In genomic region chr16:67882374-67883145, GRCh38 we compare ENCODE assay signal across 17 cellular contexts. TPM values are rescaled to one million over a fixed set of nuclear protein-coding genes. Genes with fewer than 3 reads are reported as not detected.
DNase-seq lines count a peak whose midpoint lies in the region; ATAC-seq and TF ChIP-seq lines count a peak whose summit lies in the region.
"Had no signal": no experiment of that assay in that cellular context is flagged by ENCODE, and none has a peak within 500 bp of the region (broad histone marks: within the 10 kb centered on the region; RNA-seq: fewer than 3 reads in every experiment).

No MANE protein-coding gene starts in this region.

- no peaks in the 10 kb centered on the region for H3K27me3 Mint-ChIP-seq in activated CD4-positive, alpha-beta memory T cell treated with anti-CD3 and anti-CD28 coated beads for 36 hours
- no peaks in the 10 kb centered on the region for H3K27me3 Mint-ChIP-seq in effector memory CD8-positive, alpha-beta T cell
- H3K27me3 Mint-ChIP-seq: activated naive CD8-positive, alpha-beta T cell; naive thymus-derived CD8-positive, alpha-beta T cell had no signal

- H3K27me3 ChIP-seq in adrenal gland, result no peaks in the 10 kb centered on the region
- no peaks in the 10 kb centered on the region for H3K27me3 ChIP-seq in left ventricle myocardium inferior (ENCODE audit: low read depth)

- 54 to 73% (median 68%) methylated on average over 10 to 18 of the region's 18 CpGs for WGBS in adrenal gland, 4 donors

- peaks cover 0 to 72% of the 10 kb centered on the region in 2 donors for H3K36me3 ChIP-seq in adrenal gland (replicated peaks in 1 of 2)
- H3K36me3 ChIP-seq in left ventricle myocardium inferior, result peaks cover 69% of the 10 kb centered on the region

- TF ChIP-seq CTCF in adrenal gland (IDR thresholded peaks at IDR 0.05), result peak in 2 of 6 experiments; percentile 2 to 13
- no peak for TF ChIP-seq CTCF in left ventricle myocardium inferior (IDR thresholded peaks at IDR 0.05; ENCODE audit: borderline replicate concordance)

- no peak overlapping the region for H3K4me3 Mint-ChIP-seq in activated CD4-positive, alpha-beta memory T cell treated with anti-CD3 and anti-CD28 coated beads for 36 hours
- H3K4me3 Mint-ChIP-seq in effector memory CD8-positive, alpha-beta T cell, result no peak overlapping the region
- H3K4me3 Mint-ChIP-seq: activated naive CD8-positive, alpha-beta T cell; naive thymus-derived CD8-positive, alpha-beta T cell had no signal

- POLR2A ChIA-PET in activated CD4-positive, alpha-beta memory T cell treated with anti-CD3 and anti-CD28 coated beads for 36 hours (lab: Charles Lee), result interaction anchor here (1.0 to 2.6 kb wide), 3 partner anchors 48 to 54 kb away, joined by 3 to 9 read pairs (median 5); partner anchors contain the start of gene PSMB10

- H3K4me3 ChIP-seq in adrenal gland (no peak overlapping the region), left ventricle myocardium inferior (peak overlapping the region; percentile 29)
- H3K4me3 ChIP-seq: HAP-1 had no signal

- peak in 1 of 2 donors; percentile 14 for TF ChIP-seq POLR2A in adrenal gland (IDR thresholded peaks at IDR 0.05)

- H3K27ac Mint-ChIP-seq in activated CD4-positive, alpha-beta memory T cell treated with anti-CD3 and anti-CD28 coated beads for 36 hours, result no peak overlapping the region
- H3K27ac Mint-ChIP-seq in effector memory CD8-positive, alpha-beta T cell, result peak overlapping the region in 1 of 2 donors; percentile 88
- H3K27ac Mint-ChIP-seq: activated naive CD8-positive, alpha-beta T cell had no signal

- intact Hi-C loops in adrenal gland (cut with DNase I), result loop anchor here (5.0 kb wide), 1 partner anchor 45 kb away; no protein-coding TSS in a partner anchor
- intact Hi-C loops in left ventricle myocardium inferior (cut with micrococcal nuclease), result no loop called here
- intact Hi-C loops in activated CD4-positive, alpha-beta memory T cell treated with anti-CD3 and anti-CD28 coated beads for 36 hours (cut with micrococcal nuclease), result loop anchor here (1.0 to 5.0 kb wide), 2 partner anchors 46 to 160 kb away; no protein-coding TSS in a partner anchor

- no peak for ATAC-seq in effector memory CD8-positive, alpha-beta T cell (replicated peaks)
- no peak for ATAC-seq in GM21423 (IDR thresholded peaks at IDR 0.05; ENCODE audit: unreplicated experiment)

- H3K27ac ChIP-seq in adrenal gland, result peak overlapping the region in 4 of 5 donors; percentile 58 to 98 (median 86)
- peak overlapping the region; percentile 93 for H3K27ac ChIP-seq in left ventricle myocardium inferior (replicated peaks)

- peaks cover 26% of the 10 kb centered on the region for H3K36me3 Mint-ChIP-seq in activated CD4-positive, alpha-beta memory T cell treated with anti-CD3 and anti-CD28 coated beads for 36 hours
- peaks cover 54% of the 10 kb centered on the region for H3K36me3 Mint-ChIP-seq in effector memory CD8-positive, alpha-beta T cell (ENCODE audit: insufficient read depth)
- H3K36me3 Mint-ChIP-seq: activated naive CD8-positive, alpha-beta T cell had no signal

- CTCF ChIA-PET in activated CD4-positive, alpha-beta memory T cell treated with anti-CD3 and anti-CD28 coated beads for 36 hours (lab: Charles Lee), result interaction anchor here (0.8 to 4.4 kb wide), 16 partner anchors 8 to 210 kb away, joined by 3 to 62 read pairs (median 16); partner anchors contain the start of genes CTRL, EDC4 and PSKH1

- peaks cover 11 to 32% of the 10 kb centered on the region in 2 donors for H3K4me1 ChIP-seq in adrenal gland (replicated peaks in 1 of 2)
- peaks cover 56% of the 10 kb centered on the region for H3K4me1 ChIP-seq in left ventricle myocardium inferior
- H3K4me1 ChIP-seq: HAP-1 had no signal

- peak in 13 of 14 donors; percentile 9 to 89 (median 67) for DNase-seq in C1 segment of cervical spinal cord (lab: John Stamatoyannopoulos, UW)
- DNase-seq in adrenal gland, result peak; percentile 47 to 84 (median 68)
- peak; percentile 72 for DNase-seq in left ventricle myocardium inferior
- peak in 54 of 56 donors; percentile 14 to 92 (median 74) for DNase-seq in nucleus accumbens (lab: John Stamatoyannopoulos, UW)
- DNase-seq in activated effector memory CD4-positive, alpha-beta T cell treated with anti-CD3 and anti-CD28 coated beads, Interleukin-2, amount 50 U/mL, for 16 hours, result no peak
- DNase-seq in activated CD4-positive, alpha-beta memory T cell treated with anti-CD3 and anti-CD28 coated beads for 36 hours, result no peak
- DNase-seq in effector memory CD8-positive, alpha-beta T cell, result no peak
- DNase-seq: activated CD4-positive, alpha-beta T cell treated with anti-CD3 and anti-CD28 coated beads for 48 hours; Calu3; GF-D8; naive thymus-derived CD8-positive, alpha-beta T cell; NCI-H187 treated with DMSO at 0.1 percent for 48 hours; NCI-H524; stimulated activated CD4-positive, alpha-beta T cell treated with anti-CD3 and anti-CD28 coated beads, Interleukin-2, amount 100 ng/mL, for 24 hours had no signal

- H3K9me3 ChIP-seq in adrenal gland (replicated peaks in 1 of 3), result no peaks in the 10 kb centered on the region
- H3K9me3 ChIP-seq in left ventricle myocardium inferior (replicated peaks), result no peaks in the 10 kb centered on the region
- H3K9me3 ChIP-seq: HAP-1 had no signal

- H3K9me3 Mint-ChIP-seq in activated CD4-positive, alpha-beta memory T cell treated with anti-CD3 and anti-CD28 coated beads for 36 hours, result no peaks in the 10 kb centered on the region
- no peaks in the 10 kb centered on the region for H3K9me3 Mint-ChIP-seq in effector memory CD8-positive, alpha-beta T cell
- H3K9me3 Mint-ChIP-seq: naive thymus-derived CD8-positive, alpha-beta T cell had no signal

- no peaks in the 10 kb centered on the region for H3K4me1 Mint-ChIP-seq in activated CD4-positive, alpha-beta memory T cell treated with anti-CD3 and anti-CD28 coated beads for 36 hours (ENCODE audit: low read depth)
- H3K4me1 Mint-ChIP-seq in effector memory CD8-positive, alpha-beta T cell (ENCODE audit: low read depth in 2 of 2), result peaks cover 0 to 6% of the 10 kb centered on the region in 2 donors

RNA-seq across cellular contexts. Expression of gene NRN1L, which starts 2.1 kb away (rescaled TPM):
- total RNA-seq in adrenal gland (1 to 10 TPM in 2 of 8 donors, under 1 TPM in 4, not detected in 2; 0.72 to 2.1 (median 0.90) TPM), left ventricle myocardium inferior (0.49 TPM)
- 1 to 10 TPM in 2 of 3 donors, under 1 TPM in 1; 0.99 to 6.8 (median 2.5) TPM for polyA plus RNA-seq in adrenal gland
- total RNA-seq in activated CD4-positive, alpha-beta memory T cell treated with anti-CD3 and anti-CD28 coated beads for 36 hours, result under 1 TPM in 1 of 2 experiments, not detected in 1; 0.76 TPM
- total RNA-seq: Calu3 had no signal
- polyA plus RNA-seq: naive thymus-derived CD8-positive, alpha-beta T cell had no signal

RNA-seq across cellular contexts. Expression of gene EDC4, which starts 9.7 kb away (rescaled TPM):
- total RNA-seq in adrenal gland (10 to 100 TPM; 34.0 to 70.8 (median 54.1) TPM), left ventricle myocardium inferior (33.2 TPM)
- 100 to 1,000 TPM in 1 of 3 donors, 10 to 100 TPM in 2; 57.8 to 115 (median 73.3) TPM for polyA plus RNA-seq in adrenal gland
- 10 to 100 TPM; 88.6 to 94.2 TPM for total RNA-seq in activated CD4-positive, alpha-beta memory T cell treated with anti-CD3 and anti-CD28 coated beads for 36 hours

RNA-seq across cellular contexts. Expression of gene PSKH1, which starts 10.5 kb away (rescaled TPM):
- total RNA-seq in adrenal gland (10 to 100 TPM; 19.9 to 43.7 (median 29.1) TPM), left ventricle myocardium inferior (19.5 TPM)
- polyA plus RNA-seq in adrenal gland, result 10 to 100 TPM in 2 of 3 donors, 1 to 10 TPM in 1; 9.5 to 18.2 (median 15.4) TPM
- 10 to 100 TPM in 1 of 2 experiments, 1 to 10 TPM in 1; 10.0 to 11.7 TPM for total RNA-seq in activated CD4-positive, alpha-beta memory T cell treated with anti-CD3 and anti-CD28 coated beads for 36 hours

RNA-seq across cellular contexts. Expression of gene CENPT, which starts 35.1 kb away (rescaled TPM):
- total RNA-seq in adrenal gland, result 10 to 100 TPM; 18.1 to 58.6 (median 38.7) TPM
- 100 to 1,000 TPM in 2 of 3 donors, 10 to 100 TPM in 1; 15.8 to 250 (median 126) TPM for polyA plus RNA-seq in adrenal gland
- 20.2 TPM for total RNA-seq in left ventricle myocardium inferior
- total RNA-seq in activated CD4-positive, alpha-beta memory T cell treated with anti-CD3 and anti-CD28 coated beads for 36 hours, result 10 to 100 TPM; 39.2 to 40.2 TPM

RNA-seq across cellular contexts. Expression of gene NUTF2, which starts 35.8 kb away (rescaled TPM):
- total RNA-seq in adrenal gland, result 100 to 1,000 TPM in 2 of 8 donors, 10 to 100 TPM in 6; 30.0 to 201 (median 80.7) TPM
- 100 to 1,000 TPM; 131 to 170 (median 134) TPM for polyA plus RNA-seq in adrenal gland
- 73.6 TPM for total RNA-seq in left ventricle myocardium inferior
- 100 to 1,000 TPM; 141 to 148 TPM for total RNA-seq in activated CD4-positive, alpha-beta memory T cell treated with anti-CD3 and anti-CD28 coated beads for 36 hours

Comparison
In these comparisons a context has a peak if more than half of its experiments do, and no peak if none do; other contexts are left out.
1. DNase-seq: peak in C1 segment of cervical spinal cord (13 of 14), adrenal gland (7 of 7), left ventricle myocardium inferior (single experiment) and nucleus accumbens (54 of 56); none in activated effector memory CD4-positive, alpha-beta T cell treated with anti-CD3 and anti-CD28 coated beads, Interleukin-2, amount 50 U/mL, for 16 hours (single experiment), activated CD4-positive, alpha-beta memory T cell treated with anti-CD3 and anti-CD28 coated beads for 36 hours (single experiment) and effector memory CD8-positive, alpha-beta T cell (0 of 3).